32 cellular contexts compared by ENCODE assay signal in genomic region chr5:107529618-107530017, GRCh38.
"Had no signal": no experiment of that assay in that cellular context is flagged by ENCODE, and none has a peak within 500 bp of the region (broad histone marks: within the 10 kb centered on the region; RNA-seq: fewer than 3 reads in every experiment).

No MANE protein-coding gene starts in this region.

- H3K27me3 ChIP-seq: esophagus squamous epithelium, heart right ventricle, left lung, right lobe of liver, stomach, testis, tibial artery, upper lobe of left lung had no signal

- H3K4me3 Mint-ChIP-seq: effector memory CD8-positive, alpha-beta T cell; mesothelial cell of epicardium; naive B cell; natural killer cell treated with Interleukin-12 subunit alpha and Interleukin-12 subunit beta and Interleukin-15 and Interleukin-18, amount 100 ng/mL, for 72 hours; neural crest cell had no signal

- H3K4me1 Mint-ChIP-seq: naive B cell had no signal

- H3K4me1 ChIP-seq: left lung, parathyroid adenoma, right lobe of liver, testis, upper lobe of left lung had no signal

- H3K36me3 Mint-ChIP-seq: mesothelial cell of epicardium; naive B cell; natural killer cell treated with Interleukin-12 subunit alpha and Interleukin-12 subunit beta and Interleukin-15 and Interleukin-18, amount 100 ng/mL, for 72 hours had no signal

- DNase-seq: dermis blood vessel endothelial cell; effector memory CD8-positive, alpha-beta T cell; erythroblast; esophagus squamous epithelium; foreskin melanocyte; glutamatergic neuron; heart right ventricle; hippocampal formation; left cardiac atrium; left lung; mesenchymal stem cell; mucosa of descending colon; naive B cell; right lobe of liver; small intestine; stimulated activated CD4-positive, alpha-beta T cell treated with anti-CD3 and anti-CD28 coated beads, Interleukin-15, amount 100 ng/mL, for 24 hours; stimulated activated CD4-positive, alpha-beta T cell treated with anti-CD3 and anti-CD28 coated beads, Interleukin-4, amount 100 ng/mL, for 1 hour; stimulated activated CD8-positive, alpha-beta memory T cell treated with anti-CD3 and anti-CD28 coated beads, Interleukin-4, amount 100 ng/mL, for 48 hours; stimulated activated naive CD4-positive, alpha-beta T cell; stomach; testis; tibial artery; upper lobe of left lung had no signal

- H3K9me3 Mint-ChIP-seq: mesothelial cell of epicardium; natural killer cell treated with Interleukin-12 subunit alpha and Interleukin-12 subunit beta and Interleukin-15 and Interleukin-18, amount 100 ng/mL, for 72 hours; neural crest cell had no signal

- H3K4me3 ChIP-seq: coronary artery, esophagus squamous epithelium, heart right ventricle, left lung, mucosa of descending colon, right lobe of liver, stomach, testis, tibial artery, upper lobe of left lung had no signal

- H3K9me3 ChIP-seq: esophagus squamous epithelium, heart right ventricle, left lung, mucosa of descending colon, right lobe of liver, stomach, testis, tibial artery, upper lobe of left lung had no signal

- H3K79me2 ChIP-seq: parathyroid adenoma had no signal

- H3K9ac ChIP-seq: parathyroid adenoma had no signal

- H2AFZ ChIP-seq: parathyroid adenoma had no signal

- H3K27ac Mint-ChIP-seq: effector memory CD8-positive, alpha-beta T cell; mesothelial cell of epicardium; naive B cell; natural killer cell treated with Interleukin-12 subunit alpha and Interleukin-12 subunit beta and Interleukin-15 and Interleukin-18, amount 100 ng/mL, for 72 hours; progenitor cell of endocrine pancreas had no signal

- H3K36me3 ChIP-seq: esophagus squamous epithelium, heart right ventricle, left lung, right lobe of liver, stomach, tibial artery, upper lobe of left lung had no signal

- FAIRE-seq: endometrium, islet of Langerhans, small intestine, urothelium cell line had no signal

- H3K27ac ChIP-seq: coronary artery, esophagus squamous epithelium, heart right ventricle, left lung, parathyroid adenoma, right lobe of liver, stomach, testis, tibial artery, upper lobe of left lung had no signal

- H3K27me3 Mint-ChIP-seq: effector memory CD8-positive, alpha-beta T cell; progenitor cell of endocrine pancreas had no signal
